1 cellular context compared by ENCODE assay signal in the genomic region with DNA sequence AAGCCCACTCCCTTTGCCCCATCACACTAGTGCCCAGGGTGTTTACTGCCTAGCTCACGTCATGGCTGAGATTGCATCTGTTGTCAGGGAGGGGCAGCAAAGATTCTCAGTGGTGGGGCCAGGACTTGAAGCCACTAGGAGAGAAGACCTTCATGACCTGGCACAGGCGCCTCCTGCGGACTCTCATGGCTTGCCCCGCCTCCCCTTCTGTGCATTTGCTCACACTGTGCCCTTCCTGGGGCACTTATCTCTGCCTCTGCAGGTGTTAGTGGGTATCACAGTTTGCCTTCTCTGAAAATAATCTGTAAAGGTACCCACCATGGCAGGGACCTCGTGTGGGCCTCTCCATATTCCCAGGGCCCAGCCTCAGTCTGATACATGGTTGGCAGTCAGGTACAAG.
TF ChIP-seq lines count a peak whose summit lies in the region.

No MANE protein-coding gene starts in this region.

TF ChIP-seq in GM23338, 12 proteins besides CTCF, POLR2A, EP300 and RAD21 (continued from another document):
- no peak for TF ChIP-seq ZNF462 (CRISPR knock-in tag; IDR thresholded peaks at IDR 0.05)
- TF ChIP-seq ZNF331 (CRISPR knock-in tag; IDR thresholded peaks at IDR 0.05; ENCODE audit: low read depth): no peak
- TF ChIP-seq REST (IDR thresholded peaks at IDR 0.05; ENCODE audit: unreplicated experiment): no peak
- no peak for TF ChIP-seq CREB1 (CRISPR knock-in tag; IDR thresholded peaks at IDR 0.05; ENCODE audit: low read depth)
- TF ChIP-seq ETS1 (IDR thresholded peaks at IDR 0.05): no peak
- no peak for TF ChIP-seq ZNF114 (CRISPR knock-in tag; IDR thresholded peaks at IDR 0.05)
- TF ChIP-seq NANOG (IDR thresholded peaks at IDR 0.05; ENCODE audit: borderline replicate concordance): no peak
TF ChIP-seq in GM23338: peak in this region for 0.
